2 cellular contexts compared by ENCODE assay signal in the genomic region with DNA sequence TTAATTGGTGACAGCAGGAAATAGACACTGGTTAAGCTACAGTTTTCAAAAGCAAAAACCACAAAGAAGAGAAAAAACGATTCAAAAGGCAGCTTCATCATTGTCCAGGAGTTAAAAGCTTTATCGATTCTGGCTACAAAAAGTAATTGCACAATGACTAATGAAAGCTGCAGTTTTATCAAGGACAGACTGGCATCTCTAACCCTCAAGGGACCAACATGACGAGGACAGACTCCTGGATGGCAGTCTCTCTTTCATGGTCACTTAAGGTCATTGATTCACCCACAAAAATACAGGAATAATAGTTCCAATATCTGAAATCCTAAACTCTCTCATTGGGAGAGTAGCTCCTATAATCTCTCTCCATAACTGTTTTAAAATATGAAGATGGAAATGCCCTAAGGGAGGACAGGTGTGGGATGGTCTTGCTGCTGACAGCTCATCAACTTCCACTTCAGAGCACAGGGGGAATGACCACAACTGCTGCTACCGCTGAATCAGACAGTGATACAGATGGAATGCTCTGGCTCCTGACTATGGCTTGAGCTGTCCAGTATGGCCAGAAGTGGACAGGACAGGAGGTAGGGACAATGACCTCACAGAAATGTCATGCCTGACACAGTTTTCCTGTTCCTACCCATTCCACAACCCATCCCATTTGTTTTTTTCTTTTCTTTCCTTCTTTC.
TF ChIP-seq lines count a peak whose summit lies in the region.

No MANE protein-coding gene starts in this region.

TF ChIP-seq in SK-N-SH, 30 proteins besides CTCF, POLR2A, EP300 and RAD21:
- TF ChIP-seq, protein P1, sequence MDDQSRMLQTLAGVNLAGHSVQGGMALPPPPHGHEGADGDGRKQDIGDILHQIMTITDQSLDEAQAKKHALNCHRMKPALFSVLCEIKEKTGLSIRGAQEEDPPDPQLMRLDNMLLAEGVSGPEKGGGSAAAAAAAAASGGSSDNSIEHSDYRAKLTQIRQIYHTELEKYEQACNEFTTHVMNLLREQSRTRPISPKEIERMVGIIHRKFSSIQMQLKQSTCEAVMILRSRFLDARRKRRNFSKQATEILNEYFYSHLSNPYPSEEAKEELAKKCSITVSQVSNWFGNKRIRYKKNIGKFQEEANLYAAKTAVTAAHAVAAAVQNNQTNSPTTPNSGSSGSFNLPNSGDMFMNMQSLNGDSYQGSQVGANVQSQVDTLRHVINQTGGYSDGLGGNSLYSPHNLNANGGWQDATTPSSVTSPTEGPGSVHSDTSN (IDR thresholded peaks at IDR 0.05): peak; percentile 29; the same call in 1 of the 2 replicates
- no peak for TF ChIP-seq MXI1 (IDR thresholded peaks at IDR 0.05; ENCODE audit: low read depth, low read length)

TF ChIP-seq in SK-N-SH treated with all-trans-retinoic acid at 6 μM for 48 hours, 23 proteins besides CTCF, POLR2A, EP300 and RAD21:
- TF ChIP-seq ISL1 (CRISPR knock-in tag; IDR thresholded peaks at IDR 0.05) (no peak), ZC3H10 (CRISPR knock-in tag; IDR thresholded peaks at IDR 0.05) (no peak), PPARA (CRISPR knock-in tag; IDR thresholded peaks at IDR 0.05; ENCODE audit: borderline replicate concordance) (no peak), ZFP3 (CRISPR knock-in tag; IDR thresholded peaks at IDR 0.05) (no peak), ZNF8 (CRISPR knock-in tag; IDR thresholded peaks at IDR 0.05) (no peak), CSDC2 (CRISPR knock-in tag; IDR thresholded peaks at IDR 0.05) (no peak), TOX (CRISPR knock-in tag; IDR thresholded peaks at IDR 0.05; ENCODE audit: borderline replicate concordance) (no peak), RARB (CRISPR knock-in tag; IDR thresholded peaks at IDR 0.05) (no peak), TCF4 (CRISPR knock-in tag; IDR thresholded peaks at IDR 0.05; ENCODE audit: borderline replicate concordance) (no peak), BACH2 (CRISPR knock-in tag; IDR thresholded peaks at IDR 0.05; ENCODE audit: borderline replicate concordance) (no peak), OSR1 (CRISPR knock-in tag; IDR thresholded peaks at IDR 0.05) (no peak), ARNTL (CRISPR knock-in tag; IDR thresholded peaks at IDR 0.05; ENCODE audit: borderline replicate concordance, low read depth) (no peak), GLIS3 (CRISPR knock-in tag; IDR thresholded peaks at IDR 0.05) (no peak)
- TF ChIP-seq, protein P2, sequence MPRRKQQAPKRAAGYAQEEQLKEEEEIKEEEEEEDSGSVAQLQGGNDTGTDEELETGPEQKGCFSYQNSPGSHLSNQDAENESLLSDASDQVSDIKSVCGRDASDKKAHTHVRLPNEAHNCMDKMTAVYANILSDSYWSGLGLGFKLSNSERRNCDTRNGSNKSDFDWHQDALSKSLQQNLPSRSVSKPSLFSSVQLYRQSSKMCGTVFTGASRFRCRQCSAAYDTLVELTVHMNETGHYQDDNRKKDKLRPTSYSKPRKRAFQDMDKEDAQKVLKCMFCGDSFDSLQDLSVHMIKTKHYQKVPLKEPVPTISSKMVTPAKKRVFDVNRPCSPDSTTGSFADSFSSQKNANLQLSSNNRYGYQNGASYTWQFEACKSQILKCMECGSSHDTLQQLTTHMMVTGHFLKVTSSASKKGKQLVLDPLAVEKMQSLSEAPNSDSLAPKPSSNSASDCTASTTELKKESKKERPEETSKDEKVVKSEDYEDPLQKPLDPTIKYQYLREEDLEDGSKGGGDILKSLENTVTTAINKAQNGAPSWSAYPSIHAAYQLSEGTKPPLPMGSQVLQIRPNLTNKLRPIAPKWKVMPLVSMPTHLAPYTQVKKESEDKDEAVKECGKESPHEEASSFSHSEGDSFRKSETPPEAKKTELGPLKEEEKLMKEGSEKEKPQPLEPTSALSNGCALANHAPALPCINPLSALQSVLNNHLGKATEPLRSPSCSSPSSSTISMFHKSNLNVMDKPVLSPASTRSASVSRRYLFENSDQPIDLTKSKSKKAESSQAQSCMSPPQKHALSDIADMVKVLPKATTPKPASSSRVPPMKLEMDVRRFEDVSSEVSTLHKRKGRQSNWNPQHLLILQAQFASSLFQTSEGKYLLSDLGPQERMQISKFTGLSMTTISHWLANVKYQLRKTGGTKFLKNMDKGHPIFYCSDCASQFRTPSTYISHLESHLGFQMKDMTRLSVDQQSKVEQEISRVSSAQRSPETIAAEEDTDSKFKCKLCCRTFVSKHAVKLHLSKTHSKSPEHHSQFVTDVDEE (CRISPR knock-in tag; IDR thresholded peaks at IDR 0.05): no peak
- TF ChIP-seq, protein P3, sequence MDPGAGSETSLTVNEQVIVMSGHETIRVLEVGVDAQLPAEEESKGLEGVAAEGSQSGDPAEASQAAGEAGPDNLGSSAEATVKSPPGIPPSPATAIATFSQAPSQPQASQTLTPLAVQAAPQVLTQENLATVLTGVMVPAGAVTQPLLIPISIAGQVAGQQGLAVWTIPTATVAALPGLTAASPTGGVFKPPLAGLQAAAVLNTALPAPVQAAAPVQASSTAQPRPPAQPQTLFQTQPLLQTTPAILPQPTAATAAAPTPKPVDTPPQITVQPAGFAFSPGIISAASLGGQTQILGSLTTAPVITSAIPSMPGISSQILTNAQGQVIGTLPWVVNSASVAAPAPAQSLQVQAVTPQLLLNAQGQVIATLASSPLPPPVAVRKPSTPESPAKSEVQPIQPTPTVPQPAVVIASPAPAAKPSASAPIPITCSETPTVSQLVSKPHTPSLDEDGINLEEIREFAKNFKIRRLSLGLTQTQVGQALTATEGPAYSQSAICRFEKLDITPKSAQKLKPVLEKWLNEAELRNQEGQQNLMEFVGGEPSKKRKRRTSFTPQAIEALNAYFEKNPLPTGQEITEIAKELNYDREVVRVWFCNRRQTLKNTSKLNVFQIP (CRISPR knock-in tag; IDR thresholded peaks at IDR 0.05; ENCODE audit: borderline replicate concordance, low read depth): no peak
- TF ChIP-seq, protein P4, sequence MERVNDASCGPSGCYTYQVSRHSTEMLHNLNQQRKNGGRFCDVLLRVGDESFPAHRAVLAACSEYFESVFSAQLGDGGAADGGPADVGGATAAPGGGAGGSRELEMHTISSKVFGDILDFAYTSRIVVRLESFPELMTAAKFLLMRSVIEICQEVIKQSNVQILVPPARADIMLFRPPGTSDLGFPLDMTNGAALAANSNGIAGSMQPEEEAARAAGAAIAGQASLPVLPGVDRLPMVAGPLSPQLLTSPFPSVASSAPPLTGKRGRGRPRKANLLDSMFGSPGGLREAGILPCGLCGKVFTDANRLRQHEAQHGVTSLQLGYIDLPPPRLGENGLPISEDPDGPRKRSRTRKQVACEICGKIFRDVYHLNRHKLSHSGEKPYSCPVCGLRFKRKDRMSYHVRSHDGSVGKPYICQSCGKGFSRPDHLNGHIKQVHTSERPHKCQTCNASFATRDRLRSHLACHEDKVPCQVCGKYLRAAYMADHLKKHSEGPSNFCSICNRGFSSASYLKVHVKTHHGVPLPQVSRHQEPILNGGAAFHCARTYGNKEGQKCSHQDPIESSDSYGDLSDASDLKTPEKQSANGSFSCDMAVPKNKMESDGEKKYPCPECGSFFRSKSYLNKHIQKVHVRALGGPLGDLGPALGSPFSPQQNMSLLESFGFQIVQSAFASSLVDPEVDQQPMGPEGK (CRISPR knock-in tag; IDR thresholded peaks at IDR 0.05; ENCODE audit: borderline replicate concordance): no peak
- TF ChIP-seq, protein P5, sequence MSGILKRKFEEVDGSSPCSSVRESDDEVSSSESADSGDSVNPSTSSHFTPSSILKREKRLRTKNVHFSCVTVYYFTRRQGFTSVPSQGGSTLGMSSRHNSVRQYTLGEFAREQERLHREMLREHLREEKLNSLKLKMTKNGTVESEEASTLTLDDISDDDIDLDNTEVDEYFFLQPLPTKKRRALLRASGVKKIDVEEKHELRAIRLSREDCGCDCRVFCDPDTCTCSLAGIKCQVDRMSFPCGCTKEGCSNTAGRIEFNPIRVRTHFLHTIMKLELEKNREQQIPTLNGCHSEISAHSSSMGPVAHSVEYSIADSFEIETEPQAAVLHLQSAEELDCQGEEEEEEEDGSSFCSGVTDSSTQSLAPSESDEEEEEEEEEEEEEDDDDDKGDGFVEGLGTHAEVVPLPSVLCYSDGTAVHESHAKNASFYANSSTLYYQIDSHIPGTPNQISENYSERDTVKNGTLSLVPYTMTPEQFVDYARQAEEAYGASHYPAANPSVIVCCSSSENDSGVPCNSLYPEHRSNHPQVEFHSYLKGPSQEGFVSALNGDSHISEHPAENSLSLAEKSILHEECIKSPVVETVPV (CRISPR knock-in tag; IDR thresholded peaks at IDR 0.05): no peak
